In the genomic region with DNA sequence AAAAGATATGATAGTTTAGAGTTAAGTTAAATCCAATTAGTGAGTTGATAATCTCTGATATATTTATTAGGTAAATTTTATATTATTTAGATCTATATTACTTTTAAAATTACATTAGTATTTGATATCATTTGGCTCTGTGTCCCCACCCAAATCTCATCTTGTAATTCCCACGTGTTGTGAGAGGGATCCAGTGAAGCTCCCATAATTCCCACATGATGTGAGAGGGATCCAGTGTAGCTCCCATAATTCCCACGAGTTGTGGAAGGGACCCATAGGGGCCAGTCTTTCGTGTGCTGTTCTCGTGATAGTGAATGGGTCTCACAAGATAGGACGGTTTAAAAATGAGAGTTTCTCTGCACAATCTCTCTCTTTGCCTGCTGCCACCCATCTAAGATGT, we compare ENCODE assay signal across 34 cellular contexts.
DNase-seq lines count a peak whose midpoint lies in the region; ATAC-seq, FAIRE-seq and TF ChIP-seq lines count a peak whose summit lies in the region.
"Had no signal": no experiment of that assay in that cellular context is flagged by ENCODE, and none has a peak within 500 bp of the region (broad histone marks: within the 10 kb centered on the region; RNA-seq: fewer than 3 reads in every experiment).

No MANE protein-coding gene starts in this region.

- H3K9me3 ChIP-seq in HepG2 (ENCODE audit: low read length) (no peaks in the 10 kb centered on the region), right lobe of liver (no peaks in the 10 kb centered on the region), OCI-LY3 (ENCODE audit: insufficient read depth, low read length) (no peaks in the 10 kb centered on the region)
- H3K9me3 ChIP-seq: A549; BE2C; BLaER1; BLaER1 treated with 17β-estradiol and CSF1 and Interleukin-3, amounts not matched to agents 10 nM and 100 nM had no signal

- WGBS in HepG2 (ENCODE audit: low lambda C conversion rate) = 2% methylated on average over 5 of the region's 5 CpGs
- WGBS in right lobe of liver (ENCODE audit: insufficient coverage, low coverage, low lambda C conversion rate, missing lambda C conversion rate) = 64% methylated on average over 5 of the region's 5 CpGs

- no peak overlapping the region for H3K9ac ChIP-seq in HepG2 (ENCODE audit: insufficient read depth, low read depth, low read length)
- H3K9ac ChIP-seq in OCI-LY3 (ENCODE audit: low read length) = no peak overlapping the region
- H3K9ac ChIP-seq: BLaER1; BLaER1 treated with 17β-estradiol and CSF1 and Interleukin-3, amounts not matched to agents 10 nM and 100 nM had no signal

- TF ChIP-seq CTCF in HepG2 (CRISPR knock-in tag; IDR thresholded peaks at IDR 0.05) (no peak), right lobe of liver (IDR thresholded peaks at IDR 0.05) (no peak), OCI-LY3 (IDR thresholded peaks at IDR 0.05; ENCODE audit: low read depth, low read length) (no peak), progenitor cell of endocrine pancreas (IDR thresholded peaks at IDR 0.05; ENCODE audit: unreplicated experiment) (no peak)

- H3K27me3 ChIP-seq in HepG2 (ENCODE audit: control insufficient read depth in 1 of 2, insufficient read depth in 2 of 2, low read length in 2 of 2) (no peaks in the 10 kb centered on the region), right lobe of liver (no peaks in the 10 kb centered on the region), OCI-LY3 (ENCODE audit: low read depth, low read length) (no peaks in the 10 kb centered on the region)
- H3K27me3 ChIP-seq: BE2C; BLaER1; BLaER1 treated with 17β-estradiol and CSF1 and Interleukin-3, amounts not matched to agents 10 nM and 100 nM had no signal

- H3K4me3 ChIP-seq in HepG2 (replicated peaks in 1 of 3; ENCODE audit: insufficient read depth in 1 of 3, low read depth in 2 of 3, low read length in 3 of 3) = no peak overlapping the region
- no peak overlapping the region for H3K4me3 ChIP-seq in right lobe of liver
- no peak overlapping the region for H3K4me3 ChIP-seq in OCI-LY3 (ENCODE audit: low read length)
- H3K4me3 ChIP-seq: A549; BLaER1; BLaER1 treated with 17β-estradiol and CSF1 and Interleukin-3, amounts not matched to agents 10 nM and 100 nM had no signal

- ATAC-seq in HepG2 = no peak
- ATAC-seq in right lobe of liver = no peak
- ATAC-seq in GM19328 (IDR thresholded peaks at IDR 0.05; ENCODE audit: unreplicated experiment) = no peak
- ATAC-seq: A549; CD8-positive, alpha-beta T cell had no signal

- DNase-seq in HepG2 (ENCODE audit: low spot score) (no peak), right lobe of liver (no peak), progenitor cell of endocrine pancreas (ENCODE audit: low spot score, unreplicated experiment) (no peak), NCI-H526 treated with DMSO at 0.1 percent for 48 hours (lab: John Stamatoyannopoulos, UW) (no peak)
- DNase-seq: 8988T; ACHN; AML-193; BE2C; C1 segment of cervical spinal cord; Caco-2; Calu3; CD4-positive, alpha-beta memory T cell; CD4-positive, alpha-beta T cell; CD4-positive, CD25-positive, alpha-beta regulatory T cell; CD8-positive, alpha-beta memory T cell; CD8-positive, alpha-beta T cell; COR-L47; DMS 273 treated with DMSO at 0.1 percent for 48 hours; DMS153; DMS53; DMS79; DMS79 treated with DMSO at 0.1 percent for 48 hours; DND-41; EL had no signal

- intact Hi-C loops in HepG2 (cut with micrococcal nuclease; ENCODE audit: unreplicated experiment) = no loop called here
- intact Hi-C loops in right lobe of liver (cut with DNase I) = no loop called here

- FAIRE-seq in HepG2 (lab: Jason Lieb, UNC) = no peak
- FAIRE-seq: A549, D721Med had no signal

- CTCF ChIA-PET in HepG2 (lab: Yijun Ruan, JAX; ENCODE audit: low intra/inter-chr PET ratio, low total read pairs) = no interaction called here

- H3K27ac Mint-ChIP-seq in progenitor cell of endocrine pancreas = peak overlapping the region; percentile 81
- H3K27ac Mint-ChIP-seq: B cell; CD14-positive monocyte; CD4-positive, alpha-beta memory T cell; CD4-positive, alpha-beta T cell; CD4-positive, CD25-positive, alpha-beta regulatory T cell; CD8-positive, alpha-beta memory T cell; CD8-positive, alpha-beta T cell had no signal

- no peak overlapping the region for H2AFZ ChIP-seq in HepG2 (ENCODE audit: low read length)
- H2AFZ ChIP-seq in OCI-LY3 (ENCODE audit: low read depth, low read length) = no peak overlapping the region

- no peak overlapping the region for H3K4me3 Mint-ChIP-seq in progenitor cell of endocrine pancreas (ENCODE audit: low read depth)
- H3K4me3 Mint-ChIP-seq: B cell; CD14-positive monocyte; CD4-positive, alpha-beta memory T cell; CD4-positive, alpha-beta T cell; CD4-positive, CD25-positive, alpha-beta regulatory T cell; CD8-positive, alpha-beta memory T cell; CD8-positive, alpha-beta T cell had no signal

- no peaks in the 10 kb centered on the region for H3K4me1 Mint-ChIP-seq in progenitor cell of endocrine pancreas (ENCODE audit: low read depth)
- H3K4me1 Mint-ChIP-seq: B cell; CD14-positive monocyte; CD4-positive, alpha-beta memory T cell; CD4-positive, CD25-positive, alpha-beta regulatory T cell; CD8-positive, alpha-beta memory T cell had no signal

- no peaks in the 10 kb centered on the region for H3K4me1 ChIP-seq in HepG2 (ENCODE audit: insufficient read depth, low read length)
- H3K4me1 ChIP-seq in right lobe of liver = no peaks in the 10 kb centered on the region
- peaks cover 8% of the 10 kb centered on the region for H3K4me1 ChIP-seq in OCI-LY3 (ENCODE audit: low read length)
- H3K4me1 ChIP-seq: A549; BLaER1; BLaER1 treated with 17β-estradiol and CSF1 and Interleukin-3, amounts not matched to agents 10 nM and 100 nM; Caco-2 had no signal

- H3K9me3 Mint-ChIP-seq in progenitor cell of endocrine pancreas (ENCODE audit: low read depth) = peaks cover under 1% of the 10 kb centered on the region

- TF ChIP-seq RAD21 in HepG2 (CRISPR knock-in tag; IDR thresholded peaks at IDR 0.05) = no peak

- H3K36me3 Mint-ChIP-seq in progenitor cell of endocrine pancreas (ENCODE audit: insufficient read depth) = no peaks in the 10 kb centered on the region
- H3K36me3 Mint-ChIP-seq: CD14-positive monocyte; CD4-positive, alpha-beta memory T cell; CD4-positive, CD25-positive, alpha-beta regulatory T cell; CD8-positive, alpha-beta memory T cell; CD8-positive, alpha-beta T cell had no signal

- no TSS peak for BruUV-seq in HepG2 (replicated peaks; lab: Mats Ljungman, UMichigan)

- H3K79me2 ChIP-seq in HepG2 (ENCODE audit: insufficient read depth, low read length) (no peaks in the 10 kb centered on the region), OCI-LY3 (ENCODE audit: low read length) (no peaks in the 10 kb centered on the region)

- no peak for TF ChIP-seq POLR2A in HepG2 (IDR thresholded peaks at IDR 0.05; ENCODE audit: insufficient read depth in 1 of 2, low read depth in 2 of 2, low read length in 2 of 2)
- TF ChIP-seq POLR2A in right lobe of liver (IDR thresholded peaks at IDR 0.05) = no peak

- in situ Hi-C loops in HepG2 (cut with HindIII; ENCODE audit: extremely low pct_ligation_motif_present, low pct_unique_long_range_greater_than_20kb) = no loop called here

- no peaks in the 10 kb centered on the region for H3K27me3 Mint-ChIP-seq in progenitor cell of endocrine pancreas
- H3K27me3 Mint-ChIP-seq: B cell; CD4-positive, alpha-beta memory T cell; CD4-positive, alpha-beta T cell; CD4-positive, CD25-positive, alpha-beta regulatory T cell; CD8-positive, alpha-beta memory T cell had no signal

- H3K4me2 ChIP-seq in HepG2 (ENCODE audit: low read depth, low read length) (no peak overlapping the region), OCI-LY3 (ENCODE audit: low read length) (no peak overlapping the region)
- H3K4me2 ChIP-seq: A549; BLaER1; BLaER1 treated with 17β-estradiol and CSF1 and Interleukin-3, amounts not matched to agents 10 nM and 100 nM had no signal

- POLR2A ChIA-PET in HepG2 (lab: Yijun Ruan, JAX) = no interaction called here

- no peak for TF ChIP-seq EP300 in HepG2 (IDR thresholded peaks at IDR 0.05; ENCODE audit: low read depth in 2 of 2, low read length in 2 of 2)
- TF ChIP-seq EP300 in HepG2 (CRISPR knock-in tag; IDR thresholded peaks at IDR 0.05; ENCODE audit: borderline replicate concordance) = no peak

- H3K27ac ChIP-seq in HepG2 (ENCODE audit: extremely low read length, insufficient read depth, low read length) (no peak overlapping the region), right lobe of liver (no peak overlapping the region), OCI-LY3 (ENCODE audit: low read length) (peak overlapping the region; percentile 45; the same call in 1 of the 2 replicates)
- H3K27ac ChIP-seq: 22Rv1; A549; BLaER1; BLaER1 treated with 17β-estradiol and CSF1 and Interleukin-3, amounts not matched to agents 10 nM and 100 nM; C4-2B had no signal

- H3K36me3 ChIP-seq in HepG2 (replicated peaks in 1 of 2; ENCODE audit: control insufficient read depth in 1 of 2, insufficient read depth in 2 of 2, low read length in 2 of 2) (no peaks in the 10 kb centered on the region), right lobe of liver (no peaks in the 10 kb centered on the region), OCI-LY3 (replicated peaks; ENCODE audit: low read depth, low read length) (no peaks in the 10 kb centered on the region)
- H3K36me3 ChIP-seq: BE2C; BLaER1; BLaER1 treated with 17β-estradiol and CSF1 and Interleukin-3, amounts not matched to agents 10 nM and 100 nM had no signal

- no peaks in the 10 kb centered on the region for H4K20me1 ChIP-seq in HepG2 (ENCODE audit: insufficient read depth, low read length)
- no peaks in the 10 kb centered on the region for H4K20me1 ChIP-seq in OCI-LY3 (ENCODE audit: insufficient read depth, low read length)
- H4K20me1 ChIP-seq: BLaER1; BLaER1 treated with 17β-estradiol and CSF1 and Interleukin-3, amounts not matched to agents 10 nM and 100 nM had no signal

TF ChIP-seq in HepG2, 621 proteins besides CTCF, POLR2A, EP300 and RAD21:
- TF ChIP-seq NPAS2 (CRISPR knock-in tag; IDR thresholded peaks at IDR 0.05; ENCODE audit: borderline replicate concordance) (no peak), GLI4 (CRISPR knock-in tag; IDR thresholded peaks at IDR 0.05; ENCODE audit: borderline replicate concordance) (no peak), PTBP1 (IDR thresholded peaks at IDR 0.05; ENCODE audit: low read depth, low read length, poor library complexity, severe bottlenecking) (no peak), RORA (CRISPR knock-in tag; IDR thresholded peaks at IDR 0.05) (no peak), ZFP62 (CRISPR knock-in tag; IDR thresholded peaks at IDR 0.05) (no peak)
- TF ChIP-seq, protein P1, sequence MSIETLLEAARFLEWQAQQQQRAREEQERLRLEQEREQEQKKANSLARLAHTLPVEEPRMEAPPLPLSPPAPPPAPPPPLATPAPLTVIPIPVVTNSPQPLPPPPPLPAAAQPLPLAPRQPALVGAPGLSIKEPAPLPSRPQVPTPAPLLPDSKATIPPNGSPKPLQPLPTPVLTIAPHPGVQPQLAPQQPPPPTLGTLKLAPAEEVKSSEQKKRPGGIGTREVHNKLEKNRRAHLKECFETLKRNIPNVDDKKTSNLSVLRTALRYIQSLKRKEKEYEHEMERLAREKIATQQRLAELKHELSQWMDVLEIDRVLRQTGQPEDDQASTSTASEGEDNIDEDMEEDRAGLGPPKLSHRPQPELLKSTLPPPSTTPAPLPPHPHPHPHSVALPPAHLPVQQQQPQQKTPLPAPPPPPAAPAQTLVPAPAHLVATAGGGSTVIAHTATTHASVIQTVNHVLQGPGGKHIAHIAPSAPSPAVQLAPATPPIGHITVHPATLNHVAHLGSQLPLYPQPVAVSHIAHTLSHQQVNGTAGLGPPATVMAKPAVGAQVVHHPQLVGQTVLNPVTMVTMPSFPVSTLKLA (IDR thresholded peaks at IDR 0.05) = peak; percentile 91
